ENCODE assay signal across 15 cellular contexts in the genomic region with DNA sequence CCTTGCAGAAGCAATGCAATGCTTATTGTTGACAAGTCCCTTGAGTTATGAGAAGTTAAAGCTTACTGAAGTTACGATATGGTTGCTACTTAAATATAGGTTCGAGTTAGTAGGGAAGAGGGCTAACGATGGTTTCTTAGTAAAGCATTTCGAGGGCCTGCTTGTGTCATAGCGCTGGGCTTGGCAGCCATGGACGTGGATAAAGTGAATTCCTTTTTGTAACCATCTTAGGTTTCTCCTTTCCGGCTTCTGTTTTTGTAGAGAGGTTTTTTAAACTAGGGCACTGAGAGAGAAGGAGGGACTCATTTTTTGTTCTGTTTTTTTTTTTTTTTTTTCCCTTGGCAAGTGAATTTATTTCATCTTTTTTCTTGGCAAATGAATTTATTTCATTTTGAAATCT. TPM values are rescaled to one million over a fixed set of nuclear protein-coding genes. Genes with fewer than 3 reads are reported as not detected.
DNase-seq lines count a peak whose midpoint lies in the region; ATAC-seq and TF ChIP-seq lines count a peak whose summit lies in the region.
"Had no signal": no experiment of that assay in that cellular context is flagged by ENCODE, and none has a peak within 500 bp of the region (broad histone marks: within the 10 kb centered on the region; RNA-seq: fewer than 3 reads in every experiment).

No MANE protein-coding gene starts in this region.

- no peaks in the 10 kb centered on the region; the same call in 1 of the 2 replicates for H3K36me3 ChIP-seq in GM23338 (ENCODE audit: insufficient read depth)
- no peaks in the 10 kb centered on the region for H3K36me3 ChIP-seq in ascending aorta
- H3K36me3 ChIP-seq in aorta (ENCODE audit: control insufficient read depth in 1 of 2, insufficient read depth in 2 of 2, low read length in 1 of 2), result no peaks in the 10 kb centered on the region
- peaks cover 0 to 4% of the 10 kb centered on the region in 2 donors for H3K36me3 ChIP-seq in neuronal stem cell (replicated peaks in 1 of 2; ENCODE audit: control insufficient read depth in 2 of 2, insufficient read depth in 2 of 2, low read length in 2 of 2)
- H3K36me3 ChIP-seq: BLaER1 treated with 17β-estradiol and CSF1 and Interleukin-3, amounts not matched to agents 10 nM and 100 nM had no signal

- peaks cover 5% of the 10 kb centered on the region for H3K4me1 ChIP-seq in GM23338 (ENCODE audit: insufficient read depth)
- peaks cover 0 to 29% of the 10 kb centered on the region in 2 donors for H3K4me1 ChIP-seq in ascending aorta
- H3K4me1 ChIP-seq in aorta (ENCODE audit: control insufficient read depth in 1 of 2, insufficient read depth in 2 of 2, low read length in 2 of 2), result peaks cover 5 to 13% of the 10 kb centered on the region in 2 donors
- peaks cover 5 to 12% of the 10 kb centered on the region in 2 donors for H3K4me1 ChIP-seq in neuronal stem cell (ENCODE audit: control insufficient read depth in 2 of 2, insufficient read depth in 1 of 2, low read depth in 1 of 2, low read length in 2 of 2)

- no peak overlapping the region for H3K14ac ChIP-seq in neuronal stem cell (ENCODE audit: low read length)

- H3K9me3 ChIP-seq in ascending aorta (no peaks in the 10 kb centered on the region), aorta (ENCODE audit: control insufficient read depth, low read length) (no peaks in the 10 kb centered on the region), neuronal stem cell (replicated peaks in 1 of 2; ENCODE audit: control insufficient read depth in 2 of 2, insufficient read depth in 1 of 2, low read depth in 1 of 2, low read length in 2 of 2) (no peaks in the 10 kb centered on the region)
- H3K9me3 ChIP-seq: BLaER1 treated with 17β-estradiol and CSF1 and Interleukin-3, amounts not matched to agents 10 nM and 100 nM had no signal

- H3K27me3 Mint-ChIP-seq in GM23338 (ENCODE audit: insufficient read depth, low read depth, poor library complexity), result peaks cover 11% of the 10 kb centered on the region
- H3K27me3 Mint-ChIP-seq: B cell had no signal

- no peak overlapping the region for H4K91ac ChIP-seq in neuronal stem cell (ENCODE audit: low read depth, low read length, poor library complexity)

- ATAC-seq in GM23338 (no peak), aorta (ENCODE audit: low FRiP score) (no peak), HG03159 (IDR thresholded peaks at IDR 0.05; ENCODE audit: unreplicated experiment) (no peak)
- ATAC-seq: CD8-positive, alpha-beta T cell; GM12878 had no signal

- 10 to 14% methylated on average over 7 of the region's 7 CpGs for WGBS in aorta, 2 donors
- no CpG with 5 or more reads among the region's 7 CpGs for WGBS in neuronal stem cell (ENCODE audit: extremely low coverage in 2 of 2, insufficient read length in 2 of 2, insufficient replicate concordance in 1 of 2), 2 donors

- no peak overlapping the region for H2BK12ac ChIP-seq in neuronal stem cell (ENCODE audit: low read length)

- no peak overlapping the region for H2BK5ac ChIP-seq in neuronal stem cell (ENCODE audit: low read length)

- H3K9me2 ChIP-seq in GM23338 (ENCODE audit: insufficient read depth), result no peaks in the 10 kb centered on the region

- H3K27me3 ChIP-seq in GM23338 (ENCODE audit: insufficient read depth) (no peaks in the 10 kb centered on the region), ascending aorta (no peaks in the 10 kb centered on the region), aorta (ENCODE audit: control insufficient read depth in 1 of 2, insufficient read depth in 2 of 2, low read length in 1 of 2) (no peaks in the 10 kb centered on the region), neuronal stem cell (ENCODE audit: control insufficient read depth in 3 of 3, insufficient read depth in 3 of 3, low read depth in 1 of 3, low read length in 3 of 3) (no peaks in the 10 kb centered on the region)
- H3K27me3 ChIP-seq: BLaER1 treated with 17β-estradiol and CSF1 and Interleukin-3, amounts not matched to agents 10 nM and 100 nM had no signal

- H3K79me1 ChIP-seq in neuronal stem cell (ENCODE audit: low read depth, low read length), result no peaks in the 10 kb centered on the region

- H4K8ac ChIP-seq in neuronal stem cell (ENCODE audit: low read depth, low read length), result no peak overlapping the region

- H2AFZ ChIP-seq in GM23338 (no peak overlapping the region), neuronal stem cell (ENCODE audit: low read length) (no peak overlapping the region)

- no peak overlapping the region for H3K4me2 ChIP-seq in GM23338
- no peak overlapping the region for H3K4me2 ChIP-seq in neuronal stem cell (ENCODE audit: insufficient read depth, low read length, poor library complexity, severe bottlenecking)
- H3K4me2 ChIP-seq: BLaER1 treated with 17β-estradiol and CSF1 and Interleukin-3, amounts not matched to agents 10 nM and 100 nM had no signal

- H3K27ac Mint-ChIP-seq in GM23338, result no peak overlapping the region
- H3K27ac Mint-ChIP-seq: B cell; CD8-positive, alpha-beta T cell had no signal

- H3K23ac ChIP-seq in neuronal stem cell (ENCODE audit: low read depth, low read length, poor library complexity), result no peak overlapping the region

- peaks cover 20% of the 10 kb centered on the region for H3K79me2 ChIP-seq in GM23338 (replicated peaks; ENCODE audit: insufficient read depth)

- no peak overlapping the region for H3K18ac ChIP-seq in neuronal stem cell (ENCODE audit: low read length)

- no peak for TF ChIP-seq CTCF in GM23338 (conservative IDR thresholded peaks at IDR 0.05; ENCODE audit: low read depth in 2 of 2)
- TF ChIP-seq CTCF in ascending aorta (IDR thresholded peaks at IDR 0.05), result no peak

- H3F3A ChIP-seq in GM23338 (replicated peaks; ENCODE audit: low read depth), result peaks cover 12% of the 10 kb centered on the region; the same call in 1 of the 2 replicates

- no peak overlapping the region for H3K9ac ChIP-seq in neuronal stem cell (ENCODE audit: low read depth, low read length, poor library complexity)
- H3K9ac ChIP-seq: BLaER1 treated with 17β-estradiol and CSF1 and Interleukin-3, amounts not matched to agents 10 nM and 100 nM had no signal

- H3K27ac ChIP-seq in GM23338 (ENCODE audit: low read depth), result peak overlapping the region; percentile 33; the same call in 1 of the 2 replicates
- peak overlapping the region; percentile 61 to 73 for H3K27ac ChIP-seq in ascending aorta
- peak overlapping the region; percentile 40 to 70 for H3K27ac ChIP-seq in aorta (ENCODE audit: low read depth in 1 of 2, low read length in 2 of 2)
- no peak overlapping the region for H3K27ac ChIP-seq in neuronal stem cell (replicated peaks; ENCODE audit: low read length)
- H3K27ac ChIP-seq: BLaER1 treated with 17β-estradiol and CSF1 and Interleukin-3, amounts not matched to agents 10 nM and 100 nM had no signal

- peaks cover 22% of the 10 kb centered on the region; the same call in 2 of the 3 replicates for H3K4me1 Mint-ChIP-seq in GM23338
- H3K4me1 Mint-ChIP-seq: B cell had no signal

- H2BK120ac ChIP-seq in neuronal stem cell (ENCODE audit: low read depth, low read length), result no peak overlapping the region

- no peak overlapping the region for H2AK5ac ChIP-seq in neuronal stem cell (ENCODE audit: low read depth, low read length)

- no peaks in the 10 kb centered on the region; the same call in 2 of the 3 replicates for H3K9me3 Mint-ChIP-seq in GM23338
- H3K9me3 Mint-ChIP-seq: CD8-positive, alpha-beta T cell had no signal

- intact Hi-C loops in ascending aorta (cut with DNase I), result no loop called here
- intact Hi-C loops in aorta (cut with DNase I), result no loop called here

- H3K4me3 ChIP-seq in GM23338 (no peak overlapping the region), ascending aorta (no peak overlapping the region), aorta (ENCODE audit: low read length in 2 of 2) (no peak overlapping the region), neuronal stem cell (ENCODE audit: low read length in 2 of 2) (no peak overlapping the region)
- H3K4me3 ChIP-seq: BLaER1 treated with 17β-estradiol and CSF1 and Interleukin-3, amounts not matched to agents 10 nM and 100 nM; GM12878 had no signal

- no peak overlapping the region for H3K4ac ChIP-seq in neuronal stem cell (ENCODE audit: low read length)

- H4K20me1 ChIP-seq in GM23338 (replicated peaks; ENCODE audit: insufficient read depth), result peaks cover 2% of the 10 kb centered on the region; the same call in 1 of the 2 replicates
- H4K20me1 ChIP-seq: BLaER1 treated with 17β-estradiol and CSF1 and Interleukin-3, amounts not matched to agents 10 nM and 100 nM had no signal

- DNase-seq in GM23338 (ENCODE audit: low spot score) (no peak), ascending aorta (ENCODE audit: low spot score in 2 of 2) (peak in 1 of 2 donors; percentile 66), fibroblast of gingiva (ENCODE audit: low read depth) (peak; percentile 66), aorta (no peak), neuronal stem cell (ENCODE audit: low spot score) (no peak), superior temporal gyrus (ENCODE audit: extremely low spot score) (no peak)
- DNase-seq: 8988T; Calu3; CD8-positive, alpha-beta T cell; DMS79 treated with DMSO at 0.1 percent for 48 hours; HCEC 1CT had no signal

- H3K4me3 Mint-ChIP-seq in GM23338, result no peak overlapping the region
- H3K4me3 Mint-ChIP-seq: B cell; CD8-positive, alpha-beta T cell had no signal

- peaks cover 3% of the 10 kb centered on the region; the same call in 1 of the 3 replicates for H3K36me3 Mint-ChIP-seq in GM23338 (ENCODE audit: low read depth)
- H3K36me3 Mint-ChIP-seq: CD8-positive, alpha-beta T cell had no signal

- no peak overlapping the region for H2BK15ac ChIP-seq in neuronal stem cell (ENCODE audit: low read length)

TF ChIP-seq in GM23338, 12 proteins besides CTCF, POLR2A, EP300 and RAD21:
- TF ChIP-seq NANOG (IDR thresholded peaks at IDR 0.05; ENCODE audit: borderline replicate concordance), result no peak

RNA-seq across cellular contexts. Expression of gene TIAM2, which starts 27.6 kb away (rescaled TPM):
- 24.4 and 27.8 TPM in 2 replicates for total RNA-seq in GM23338 (2014; rRNA removed; shearing (Covaris generic))
- polyA plus RNA-seq in GM23338 (2016; fragmentation: Nextera tagmentation; extraction: Ambion mirVana) (13.0 and 14.2 TPM in 2 replicates), aorta (1 to 10 TPM; 1.6 to 7.0 TPM)
- total RNA-seq in ascending aorta (3.7 TPM), aorta (10 to 100 TPM; 16.1 to 19.9 TPM)
- polyA plus RNA-seq in neuronal stem cell (2013, experiment 1 of 2), result 10.2 TPM
- polyA plus RNA-seq in neuronal stem cell (2013, experiment 2 of 2), result 10.7 TPM
